8 cellular contexts compared by ENCODE assay signal in the genomic region with DNA sequence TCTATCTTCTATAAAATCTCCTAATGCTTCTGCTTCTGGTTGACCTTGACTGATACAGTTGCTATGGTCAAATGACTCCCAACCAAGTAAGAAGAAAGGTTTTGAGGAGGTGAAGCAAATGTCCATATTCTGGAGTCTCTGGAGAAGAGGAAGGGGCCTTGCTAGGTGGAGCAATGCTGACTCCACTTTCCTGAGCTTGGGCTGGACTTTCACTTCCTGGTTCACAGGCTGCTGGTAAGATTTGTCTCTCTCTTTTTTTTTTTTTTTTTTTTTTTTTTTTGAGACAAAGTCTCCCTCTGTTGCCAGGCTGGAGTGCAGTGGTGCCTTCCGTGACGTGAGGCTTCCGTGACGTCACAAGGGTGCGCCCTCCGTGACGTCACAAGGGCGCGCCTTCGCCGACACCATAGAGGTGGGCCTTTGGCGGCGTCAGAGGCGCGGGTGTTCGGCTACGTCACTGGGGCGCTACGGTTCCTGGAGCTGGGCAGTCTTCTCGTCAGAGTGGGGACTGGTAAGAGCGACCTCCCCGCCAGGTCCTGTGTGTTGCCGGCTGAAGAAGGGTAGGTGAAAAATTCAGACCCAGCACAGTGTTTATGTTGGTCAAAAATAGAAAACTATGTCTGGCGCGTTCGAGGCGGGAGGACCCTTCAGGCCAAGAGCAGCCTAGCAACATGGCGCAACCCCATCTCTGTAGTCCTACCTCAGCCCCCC.
A peak's percentile ranks its signal among the peaks of the same experiment; 100 is the strongest.
DNase-seq lines count a peak whose midpoint lies in the region; ATAC-seq and TF ChIP-seq lines count a peak whose summit lies in the region.
"Not testable (repeated sequence)": the region's sequence is repeated elsewhere in the genome, so short reads cannot be mapped to it uniquely, and the experiment has no call there.

No MANE protein-coding gene starts in this region.

- H3K4me1 ChIP-seq in CD8-positive, alpha-beta T cell (ENCODE audit: insufficient read depth, low read length): not testable (repeated sequence)

- not testable (repeated sequence) for H3K27me3 ChIP-seq in CD8-positive, alpha-beta T cell (ENCODE audit: insufficient read depth, low read length)

- CTCF ChIA-PET in CD8-positive, alpha-beta T cell (lab: Charles Lee): not testable (repeated sequence)

- peak overlapping the region; percentile 100 for H3K27ac Mint-ChIP-seq in CD8-positive, alpha-beta T cell
- H3K27ac Mint-ChIP-seq in effector memory CD8-positive, alpha-beta T cell: peak overlapping the region; percentile 98 to 99

- peaks cover 15% of the 10 kb centered on the region for H3K4me1 Mint-ChIP-seq in CD8-positive, alpha-beta T cell (ENCODE audit: low read depth)
- H3K4me1 Mint-ChIP-seq in effector memory CD8-positive, alpha-beta T cell (ENCODE audit: low read depth in 2 of 2): not testable (repeated sequence)

- not testable (repeated sequence) for H3K9me3 Mint-ChIP-seq in CD8-positive, alpha-beta T cell; effector memory CD8-positive, alpha-beta T cell

- not testable (repeated sequence) for H3K27me3 Mint-ChIP-seq in CD8-positive, alpha-beta T cell (ENCODE audit: low read depth); effector memory CD8-positive, alpha-beta T cell

- intact Hi-C loops in CD8-positive, alpha-beta T cell (cut with DNase I, micrococcal nuclease): loop anchor here (1.0 to 5.0 kb wide), 4 partner anchors 94 to 711 kb away; partner anchors contain the start of genes METTL14 (in 2 of the 2) and SEC24D (in 1 of the 2)

- not testable (repeated sequence) for H3K36me3 Mint-ChIP-seq in CD8-positive, alpha-beta T cell
- H3K36me3 Mint-ChIP-seq in effector memory CD8-positive, alpha-beta T cell (ENCODE audit: insufficient read depth): peaks cover 23% of the 10 kb centered on the region

- POLR2A ChIA-PET in CD8-positive, alpha-beta T cell (lab: Charles Lee): interaction anchor here (0.6 kb wide), 1 partner anchor 919 kb away, joined by 5 read pairs; no protein-coding TSS in a partner anchor

- H3K27ac ChIP-seq in CD8-positive, alpha-beta T cell (ENCODE audit: low read depth, low read length): peak overlapping the region; percentile 93

- not testable (repeated sequence) for H3K9me3 ChIP-seq in CD8-positive, alpha-beta T cell (ENCODE audit: low read length)

- peak; percentile 89 to 98 (median 95) for DNase-seq in CD8-positive, alpha-beta T cell
- DNase-seq in NOMO-1 treated with DMSO at 0.1 percent for 48 hours (lab: John Stamatoyannopoulos, UW; ENCODE audit: unreplicated experiment) (peak; percentile 91), lung microvascular endothelial cell (ENCODE audit: low read depth in 2 of 2) (peak; percentile 96 to 97)
- DNase-seq in activated CD8-positive, alpha-beta memory T cell treated with anti-CD3 and anti-CD28 coated beads, Interleukin-2, amount 50 U/mL, for 1 hour (ENCODE audit: extremely low read depth): peak; percentile 81
- peak; percentile 95 to 99 (median 99) for DNase-seq in effector memory CD8-positive, alpha-beta T cell
- peak; percentile 85 to 98 (median 92) for DNase-seq in stimulated activated CD4-positive, alpha-beta T cell treated with anti-CD3 and anti-CD28 coated beads, TNF-alpha, amount 100 ng/mL, for 1 hour (ENCODE audit: low read depth in 3 of 3, low spot score in 1 of 3)

- not testable (repeated sequence) for H3K36me3 ChIP-seq in CD8-positive, alpha-beta T cell (ENCODE audit: insufficient read depth, low read length)

- not testable (repeated sequence) for TF ChIP-seq CTCF in CD8-positive, alpha-beta T cell (IDR thresholded peaks at IDR 0.05)

- peak overlapping the region; percentile 65 for H3K4me3 ChIP-seq in CD8-positive, alpha-beta T cell (ENCODE audit: low read depth, low read length)

- peak; percentile 93 for ATAC-seq in CD8-positive, alpha-beta T cell
- ATAC-seq in GM19455 (IDR thresholded peaks at IDR 0.05; ENCODE audit: unreplicated experiment): peak; percentile 98
- peak; percentile 99 for ATAC-seq in HG03571 (IDR thresholded peaks at IDR 0.05; ENCODE audit: unreplicated experiment)
- ATAC-seq in effector memory CD8-positive, alpha-beta T cell (replicated peaks): peak; percentile 91

- peak overlapping the region; percentile 97 for H3K4me3 Mint-ChIP-seq in CD8-positive, alpha-beta T cell
- peak overlapping the region; percentile 81 to 83 for H3K4me3 Mint-ChIP-seq in effector memory CD8-positive, alpha-beta T cell

Comparison
In these comparisons a context has a peak if more than half of its experiments do, and no peak if none do; other contexts are left out.
1. Peak in every context shown above with its lines: DNase-seq, ATAC-seq, H3K4me3 ChIP-seq and H3K27ac ChIP-seq.